In the genomic region with DNA sequence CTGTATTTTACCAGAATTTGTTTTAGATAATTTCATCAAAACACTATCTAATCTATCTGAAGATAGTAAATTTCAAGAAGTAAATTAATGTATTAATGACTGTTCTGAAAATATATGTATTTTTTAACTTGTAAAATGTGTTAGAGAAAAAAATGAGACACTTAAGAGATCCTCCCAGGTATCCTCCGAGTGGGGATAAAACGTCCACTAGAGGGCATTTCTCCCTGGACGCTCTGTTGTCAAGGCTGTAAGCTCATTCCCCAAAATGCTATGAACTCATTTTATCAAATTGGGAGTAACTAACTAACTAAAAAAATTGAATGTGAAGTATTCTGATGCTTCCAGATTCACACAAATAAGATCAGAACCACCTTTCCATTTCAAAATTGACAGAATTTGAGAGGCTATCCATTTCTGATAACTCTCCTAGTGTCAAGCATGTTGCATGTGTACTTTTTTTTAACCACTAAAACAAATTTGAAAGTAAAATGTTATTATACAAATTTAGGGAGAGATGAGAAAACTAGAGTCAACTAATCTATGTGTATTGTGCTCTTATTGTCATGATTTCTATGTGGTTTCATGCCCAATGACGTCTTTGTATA, we compare ENCODE assay signal across 9 cellular contexts.
DNase-seq lines count a peak whose midpoint lies in the region; ATAC-seq and TF ChIP-seq lines count a peak whose summit lies in the region.
"Had no signal": no experiment of that assay in that cellular context is flagged by ENCODE, and none has a peak within 500 bp of the region (broad histone marks: within the 10 kb centered on the region; RNA-seq: fewer than 3 reads in every experiment).

No MANE protein-coding gene starts in this region.

- peak; percentile 70 for TF ChIP-seq CTCF in HFF-Myc (IDR thresholded peaks at IDR 0.05; ENCODE audit: low read depth, low read length, missing control alignments)

- DNase-seq in activated naive CD4-positive, alpha-beta T cell treated with anti-CD3 and anti-CD28 coated beads, Interleukin-2, amount 10 ng/mL, durations not matched to agents 7 days and 5 days, result peak; percentile 23
- no peak for DNase-seq in activated naive CD4-positive, alpha-beta T cell (lab: John Stamatoyannopoulos, UW)
- DNase-seq in HFF-Myc (ENCODE audit: extremely low read depth, low read depth), result peak; percentile 9
- peak; percentile 18 for DNase-seq in NCI-H748 treated with DMSO at 0.1 percent for 48 hours (lab: John Stamatoyannopoulos, UW)
- DNase-seq in dermis blood vessel endothelial cell, result peak; percentile 77
- DNase-seq in myocyte (ENCODE audit: low read depth), result peak; percentile 58
- DNase-seq in central memory CD4-positive, alpha-beta T cell, result no peak

- no peak for ATAC-seq in GM19467 (IDR thresholded peaks at IDR 0.05; ENCODE audit: unreplicated experiment)

- no peak overlapping the region for H3K4me3 ChIP-seq in HFF-Myc (replicated peaks; ENCODE audit: low read depth, low read length)

- no peak overlapping the region for H3K4me3 Mint-ChIP-seq in activated naive CD4-positive, alpha-beta T cell treated with anti-CD3 and anti-CD28 coated beads, Interleukin-2, amount 10 ng/mL, durations not matched to agents 7 days and 5 days
- H3K4me3 Mint-ChIP-seq: central memory CD8-positive, alpha-beta T cell had no signal

- no peaks in the 10 kb centered on the region for H3K36me3 Mint-ChIP-seq in activated naive CD4-positive, alpha-beta T cell treated with anti-CD3 and anti-CD28 coated beads, Interleukin-2, amount 10 ng/mL, durations not matched to agents 7 days and 5 days

- no peak overlapping the region for H3K27ac Mint-ChIP-seq in activated naive CD4-positive, alpha-beta T cell treated with anti-CD3 and anti-CD28 coated beads, Interleukin-2, amount 10 ng/mL, durations not matched to agents 7 days and 5 days

- CTCF ChIA-PET in activated naive CD4-positive, alpha-beta T cell treated with anti-CD3 and anti-CD28 coated beads, Interleukin-2, amount 10 ng/mL, durations not matched to agents 7 days and 5 days (lab: Charles Lee), result interaction anchor here (0.7 to 1.6 kb wide), 2 partner anchors 179 to 867 kb away, joined by 3 to 5 read pairs; no protein-coding TSS in a partner anchor

- no peaks in the 10 kb centered on the region for H3K4me1 Mint-ChIP-seq in activated naive CD4-positive, alpha-beta T cell treated with anti-CD3 and anti-CD28 coated beads, Interleukin-2, amount 10 ng/mL, durations not matched to agents 7 days and 5 days
- H3K4me1 Mint-ChIP-seq: central memory CD8-positive, alpha-beta T cell had no signal

- no peaks in the 10 kb centered on the region for H3K9me3 Mint-ChIP-seq in activated naive CD4-positive, alpha-beta T cell treated with anti-CD3 and anti-CD28 coated beads, Interleukin-2, amount 10 ng/mL, durations not matched to agents 7 days and 5 days

- H3K27me3 Mint-ChIP-seq in activated naive CD4-positive, alpha-beta T cell treated with anti-CD3 and anti-CD28 coated beads, Interleukin-2, amount 10 ng/mL, durations not matched to agents 7 days and 5 days, result no peaks in the 10 kb centered on the region
- H3K27me3 Mint-ChIP-seq: central memory CD8-positive, alpha-beta T cell had no signal

Comparison
In these comparisons a context has a peak if more than half of its experiments do, and no peak if none do; other contexts are left out.
1. DNase-seq: peak in activated naive CD4-positive, alpha-beta T cell treated with anti-CD3 and anti-CD28 coated beads, Interleukin-2, amount 10 ng/mL, durations not matched to agents 7 days and 5 days (single experiment), HFF-Myc (single experiment), NCI-H748 treated with DMSO at 0.1 percent for 48 hours (single experiment), dermis blood vessel endothelial cell (single experiment) and myocyte (single experiment); none in activated naive CD4-positive, alpha-beta T cell (0 of 4) and central memory CD4-positive, alpha-beta T cell (single experiment).